In genomic region chr5:143183989-143184388, GRCh38 we compare ENCODE assay signal across 17 cellular contexts.
DNase-seq lines count a peak whose midpoint lies in the region; ATAC-seq, FAIRE-seq and TF ChIP-seq lines count a peak whose summit lies in the region.
"Had no signal": no experiment of that assay in that cellular context is flagged by ENCODE, and none has a peak within 500 bp of the region (broad histone marks: within the 10 kb centered on the region; RNA-seq: fewer than 3 reads in every experiment).

No MANE protein-coding gene starts in this region.

- peaks cover 74% of the 10 kb centered on the region for H3K4me1 Mint-ChIP-seq in T-helper 1 cell treated with Interleukin-12 subunit alpha and Interleukin-12 subunit beta and Interleukin-4 antibody, amounts not matched to agents 30 μg/mL and 1 μg/mL, for 36 hours (ENCODE audit: low read depth)
- peaks cover 20% of the 10 kb centered on the region for H3K4me1 Mint-ChIP-seq in activated naive CD8-positive, alpha-beta T cell (ENCODE audit: low read depth)
- peaks cover 18% of the 10 kb centered on the region for H3K4me1 Mint-ChIP-seq in memory B cell

- peaks cover 2 to 61% (median 15%) of the 10 kb centered on the region in 4 donors for H3K4me1 ChIP-seq in tibial nerve

- FAIRE-seq in GM12891 (lab: Jason Lieb, UNC), result peak; percentile 45
- FAIRE-seq: A204.1 had no signal

- TF ChIP-seq POLR2A in GM12891 (IDR thresholded peaks at IDR 0.05; ENCODE audit: low read depth, low read length), result no peak
- no peak for TF ChIP-seq POLR2A in tibial nerve (IDR thresholded peaks at IDR 0.05)

- H3K36me3 Mint-ChIP-seq in T-helper 1 cell treated with Interleukin-12 subunit alpha and Interleukin-12 subunit beta and Interleukin-4 antibody, amounts not matched to agents 30 μg/mL and 1 μg/mL, for 36 hours (ENCODE audit: low read depth), result peaks cover 18% of the 10 kb centered on the region
- H3K36me3 Mint-ChIP-seq in activated naive CD8-positive, alpha-beta T cell, result peaks cover 28% of the 10 kb centered on the region
- peaks cover 5% of the 10 kb centered on the region for H3K36me3 Mint-ChIP-seq in memory B cell

- H3K36me3 ChIP-seq in tibial nerve, result peaks cover 0 to 4% (median 0%) of the 10 kb centered on the region in 3 donors

- no peak overlapping the region for H3K4me3 ChIP-seq in tibial nerve
- H3K4me3 ChIP-seq: testis had no signal

- H3K27me3 ChIP-seq in tibial nerve, result no peaks in the 10 kb centered on the region
- H3K27me3 ChIP-seq: testis had no signal

- H3K27ac Mint-ChIP-seq in T-helper 1 cell treated with Interleukin-12 subunit alpha and Interleukin-12 subunit beta and Interleukin-4 antibody, amounts not matched to agents 30 μg/mL and 1 μg/mL, for 36 hours, result peak overlapping the region; percentile 91
- peak overlapping the region; percentile 79 for H3K27ac Mint-ChIP-seq in activated naive CD8-positive, alpha-beta T cell
- H3K27ac Mint-ChIP-seq in memory B cell, result peak overlapping the region; percentile 21
- H3K27ac Mint-ChIP-seq: nephron, progenitor cell of endocrine pancreas had no signal

- TF ChIP-seq CTCF in tibial nerve (IDR thresholded peaks at IDR 0.05), result no peak

- H3K9me3 Mint-ChIP-seq in T-helper 1 cell treated with Interleukin-12 subunit alpha and Interleukin-12 subunit beta and Interleukin-4 antibody, amounts not matched to agents 30 μg/mL and 1 μg/mL, for 36 hours, result peaks cover 11% of the 10 kb centered on the region
- H3K9me3 Mint-ChIP-seq in activated naive CD8-positive, alpha-beta T cell (ENCODE audit: low read depth), result peaks cover 9% of the 10 kb centered on the region
- H3K9me3 Mint-ChIP-seq in memory B cell, result no peaks in the 10 kb centered on the region
- H3K9me3 Mint-ChIP-seq: nephron had no signal

- H3K27ac ChIP-seq in tibial nerve, result no peak overlapping the region
- H3K27ac ChIP-seq: testis had no signal

- WGBS in tibial nerve, 2 donors, result 82% methylated on average over 1 of the region's 1 CpG

- no peaks in the 10 kb centered on the region for H3K9me3 ChIP-seq in tibial nerve
- H3K9me3 ChIP-seq: testis had no signal

- ATAC-seq in memory B cell (ENCODE audit: low read depth) (no peak), HG03521 (IDR thresholded peaks at IDR 0.05; ENCODE audit: unreplicated experiment) (no peak)

- DNase-seq in T-helper 1 cell, result no peak
- no peak for DNase-seq in GM12891 (ENCODE audit: insufficient read length, low spot score)
- DNase-seq in memory B cell (ENCODE audit: low spot score in 2 of 2), result no peak
- DNase-seq in tibial nerve (ENCODE audit: low spot score in 2 of 2), result no peak
- no peak for DNase-seq in amygdala (lab: John Stamatoyannopoulos, UW)
- DNase-seq: hippocampal formation, islet precursor cell, mesendoderm, NCI-H1436 treated with DMSO at 0.1 percent for 48 hours, NCI-H82, testis had no signal

- no peak for TF ChIP-seq EP300 in tibial nerve (IDR thresholded peaks at IDR 0.05)

- peak overlapping the region; percentile 61 for H3K4me3 Mint-ChIP-seq in T-helper 1 cell treated with Interleukin-12 subunit alpha and Interleukin-12 subunit beta and Interleukin-4 antibody, amounts not matched to agents 30 μg/mL and 1 μg/mL, for 36 hours
- no peak overlapping the region for H3K4me3 Mint-ChIP-seq in activated naive CD8-positive, alpha-beta T cell
- no peak overlapping the region for H3K4me3 Mint-ChIP-seq in memory B cell
- H3K4me3 Mint-ChIP-seq: nephron had no signal

- H3K27me3 Mint-ChIP-seq in T-helper 1 cell treated with Interleukin-12 subunit alpha and Interleukin-12 subunit beta and Interleukin-4 antibody, amounts not matched to agents 30 μg/mL and 1 μg/mL, for 36 hours (ENCODE audit: low read depth), result no peaks in the 10 kb centered on the region
- H3K27me3 Mint-ChIP-seq in activated naive CD8-positive, alpha-beta T cell, result no peaks in the 10 kb centered on the region
- no peaks in the 10 kb centered on the region for H3K27me3 Mint-ChIP-seq in memory B cell
- H3K27me3 Mint-ChIP-seq: progenitor cell of endocrine pancreas had no signal

TF ChIP-seq in GM12891, 5 proteins besides CTCF, POLR2A, EP300 and RAD21:
- TF ChIP-seq POLR2AphosphoS5 (IDR thresholded peaks at IDR 0.05; ENCODE audit: low read depth, low read length), result no peak

Comparison
In these comparisons a context has a peak if more than half of its experiments do, and no peak if none do; other contexts are left out.
1. H3K27ac Mint-ChIP-seq: peak in every context shown above with its lines; median percentile 91 in T-helper 1 cell treated with Interleukin-12 subunit alpha and Interleukin-12 subunit beta and Interleukin-4 antibody, amounts not matched to agents 30 μg/mL and 1 μg/mL, for 36 hours; 79 in activated naive CD8-positive, alpha-beta T cell; 21 in memory B cell.